1 cellular context compared by ENCODE assay signal in genomic region chr12:75511116-75512048, GRCh38.
TF ChIP-seq lines count a peak whose summit lies in the region.

Gene KRR1 (minus strand): TSS chr12:75511609. CDS start chr12:75511597, 12 bp downstream.

TF ChIP-seq in HEK293, 187 proteins besides CTCF, POLR2A, EP300 and RAD21 (continued from another document and continues in another):
- TF ChIP-seq ZNF280C (tag by site-specific recombination; IDR thresholded peaks at IDR 0.05) (no peak), FEZF1 (tag by site-specific recombination; IDR thresholded peaks at IDR 0.05) (no peak), ZNF19 (tag by site-specific recombination; IDR thresholded peaks at IDR 0.05; ENCODE audit: low read depth) (no peak), ZNF433 (tag by site-specific recombination; IDR thresholded peaks at IDR 0.05; ENCODE audit: low read depth) (no peak), ZNF404 (tag by site-specific recombination; IDR thresholded peaks at IDR 0.05) (no peak), ZNF76 (tag by site-specific recombination; IDR thresholded peaks at IDR 0.05; ENCODE audit: borderline replicate concordance, low read depth) (peak; percentile 97), ZSCAN16 (tag by site-specific recombination; IDR thresholded peaks at IDR 0.05) (no peak), ZNF274 (IDR thresholded peaks at IDR 0.05; ENCODE audit: low read length) (no peak), ZNF274 (tag by site-specific recombination; IDR thresholded peaks at IDR 0.05; ENCODE audit: borderline replicate concordance) (no peak), HIC1 (tag by site-specific recombination; IDR thresholded peaks at IDR 0.05) (no peak), PRDM1 (tag by site-specific recombination; IDR thresholded peaks at IDR 0.05) (peak; percentile 37; the same call in 1 of the 2 replicates), ZNF785 (tag by site-specific recombination; IDR thresholded peaks at IDR 0.05) (0 out of 2 replicates have a peak, but pooled peaks have one; percentile 47), ZNF473 (tag by site-specific recombination; IDR thresholded peaks at IDR 0.05) (no peak), ZNF211 (tag by site-specific recombination; IDR thresholded peaks at IDR 0.05; ENCODE audit: low read depth) (no peak), GFI1B (tag by site-specific recombination; IDR thresholded peaks at IDR 0.05) (no peak), ZNF510 (tag by site-specific recombination; IDR thresholded peaks at IDR 0.05; ENCODE audit: insufficient replicate concordance) (no peak), KLF8 (tag by site-specific recombination; IDR thresholded peaks at IDR 0.05) (peak; percentile 72; the same call in 1 of the 2 replicates), RBAK (tag by site-specific recombination; IDR thresholded peaks at IDR 0.05) (no peak), ZNF558 (tag by site-specific recombination; IDR thresholded peaks at IDR 0.05) (no peak), GLI2 (tag by site-specific recombination; IDR thresholded peaks at IDR 0.05; ENCODE audit: borderline replicate concordance, low read depth) (no peak), ZNF791 (tag by site-specific recombination; IDR thresholded peaks at IDR 0.05) (no peak), ZNF624 (tag by site-specific recombination; IDR thresholded peaks at IDR 0.05) (no peak), ZNF561 (tag by site-specific recombination; IDR thresholded peaks at IDR 0.05; ENCODE audit: borderline replicate concordance) (peak; percentile 79), ZNF174 (tag by site-specific recombination; IDR thresholded peaks at IDR 0.05) (no peak), SALL2 (tag by site-specific recombination; IDR thresholded peaks at IDR 0.05; ENCODE audit: borderline replicate concordance) (no peak), YY1 (tag by site-specific recombination; IDR thresholded peaks at IDR 0.05) (peak; percentile 96), ZNF548 (tag by site-specific recombination; IDR thresholded peaks at IDR 0.05) (no peak), ZNF792 (tag by site-specific recombination; IDR thresholded peaks at IDR 0.05) (no peak), ZNF341 (tag by site-specific recombination; IDR thresholded peaks at IDR 0.05; ENCODE audit: low read depth) (0 out of 2 replicates have a peak, but pooled peaks have one; percentile 42), MZF1 (tag by site-specific recombination; IDR thresholded peaks at IDR 0.05; ENCODE audit: borderline replicate concordance) (no peak), GLIS2 (tag by site-specific recombination; IDR thresholded peaks at IDR 0.05) (no peak), ZNF324 (tag by site-specific recombination; IDR thresholded peaks at IDR 0.05) (0 out of 2 replicates have a peak, but pooled peaks have one; percentile 59), ZNF140 (tag by site-specific recombination; IDR thresholded peaks at IDR 0.05) (no peak), ZNF138 (tag by site-specific recombination; IDR thresholded peaks at IDR 0.05; ENCODE audit: borderline replicate concordance) (no peak), ZNF707 (tag by site-specific recombination; IDR thresholded peaks at IDR 0.05) (no peak), YY2 (tag by site-specific recombination; IDR thresholded peaks at IDR 0.05) (peak; percentile 95)
- TF ChIP-seq, protein P1, sequence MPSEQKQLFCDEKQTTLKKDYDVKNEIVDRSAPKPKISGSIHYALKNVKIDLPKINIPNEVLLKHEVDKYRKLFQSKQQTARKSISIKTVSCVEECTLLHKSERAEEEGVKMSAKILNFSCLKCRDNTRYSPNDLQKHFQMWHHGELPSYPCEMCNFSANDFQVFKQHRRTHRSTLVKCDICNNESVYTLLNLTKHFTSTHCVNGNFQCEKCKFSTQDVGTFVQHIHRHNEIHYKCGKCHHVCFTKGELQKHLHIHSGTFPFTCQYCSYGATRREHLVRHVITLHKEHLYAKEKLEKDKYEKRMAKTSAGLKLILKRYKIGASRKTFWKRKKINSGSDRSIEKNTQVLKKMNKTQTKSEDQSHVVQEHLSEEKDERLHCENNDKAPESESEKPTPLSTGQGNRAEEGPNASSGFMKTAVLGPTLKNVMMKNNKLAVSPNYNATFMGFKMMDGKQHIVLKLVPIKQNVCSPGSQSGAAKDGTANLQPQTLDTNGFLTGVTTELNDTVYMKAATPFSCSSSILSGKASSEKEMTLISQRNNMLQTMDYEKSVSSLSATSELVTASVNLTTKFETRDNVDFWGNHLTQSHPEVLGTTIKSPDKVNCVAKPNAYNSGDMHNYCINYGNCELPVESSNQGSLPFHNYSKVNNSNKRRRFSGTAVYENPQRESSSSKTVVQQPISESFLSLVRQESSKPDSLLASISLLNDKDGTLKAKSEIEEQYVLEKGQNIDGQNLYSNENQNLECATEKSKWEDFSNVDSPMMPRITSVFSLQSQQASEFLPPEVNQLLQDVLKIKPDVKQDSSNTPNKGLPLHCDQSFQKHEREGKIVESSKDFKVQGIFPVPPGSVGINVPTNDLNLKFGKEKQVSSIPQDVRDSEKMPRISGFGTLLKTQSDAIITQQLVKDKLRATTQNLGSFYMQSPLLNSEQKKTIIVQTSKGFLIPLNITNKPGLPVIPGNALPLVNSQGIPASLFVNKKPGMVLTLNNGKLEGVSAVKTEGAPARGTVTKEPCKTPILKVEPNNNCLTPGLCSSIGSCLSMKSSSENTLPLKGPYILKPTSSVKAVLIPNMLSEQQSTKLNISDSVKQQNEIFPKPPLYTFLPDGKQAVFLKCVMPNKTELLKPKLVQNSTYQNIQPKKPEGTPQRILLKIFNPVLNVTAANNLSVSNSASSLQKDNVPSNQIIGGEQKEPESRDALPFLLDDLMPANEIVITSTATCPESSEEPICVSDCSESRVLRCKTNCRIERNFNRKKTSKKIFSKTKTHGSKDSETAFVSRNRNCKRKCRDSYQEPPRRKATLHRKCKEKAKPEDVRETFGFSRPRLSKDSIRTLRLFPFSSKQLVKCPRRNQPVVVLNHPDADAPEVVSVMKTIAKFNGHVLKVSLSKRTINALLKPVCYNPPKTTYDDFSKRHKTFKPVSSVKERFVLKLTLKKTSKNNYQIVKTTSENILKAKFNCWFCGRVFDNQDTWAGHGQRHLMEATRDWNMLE (tag by site-specific recombination; conservative IDR thresholded peaks at IDR 0.05; ENCODE audit: low read depth) = peak; percentile 99
- TF ChIP-seq, protein P2, sequence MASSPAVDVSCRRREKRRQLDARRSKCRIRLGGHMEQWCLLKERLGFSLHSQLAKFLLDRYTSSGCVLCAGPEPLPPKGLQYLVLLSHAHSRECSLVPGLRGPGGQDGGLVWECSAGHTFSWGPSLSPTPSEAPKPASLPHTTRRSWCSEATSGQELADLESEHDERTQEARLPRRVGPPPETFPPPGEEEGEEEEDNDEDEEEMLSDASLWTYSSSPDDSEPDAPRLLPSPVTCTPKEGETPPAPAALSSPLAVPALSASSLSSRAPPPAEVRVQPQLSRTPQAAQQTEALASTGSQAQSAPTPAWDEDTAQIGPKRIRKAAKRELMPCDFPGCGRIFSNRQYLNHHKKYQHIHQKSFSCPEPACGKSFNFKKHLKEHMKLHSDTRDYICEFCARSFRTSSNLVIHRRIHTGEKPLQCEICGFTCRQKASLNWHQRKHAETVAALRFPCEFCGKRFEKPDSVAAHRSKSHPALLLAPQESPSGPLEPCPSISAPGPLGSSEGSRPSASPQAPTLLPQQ (tag by site-specific recombination; IDR thresholded peaks at IDR 0.05) = peak; percentile 93
- TF ChIP-seq, protein P3, sequence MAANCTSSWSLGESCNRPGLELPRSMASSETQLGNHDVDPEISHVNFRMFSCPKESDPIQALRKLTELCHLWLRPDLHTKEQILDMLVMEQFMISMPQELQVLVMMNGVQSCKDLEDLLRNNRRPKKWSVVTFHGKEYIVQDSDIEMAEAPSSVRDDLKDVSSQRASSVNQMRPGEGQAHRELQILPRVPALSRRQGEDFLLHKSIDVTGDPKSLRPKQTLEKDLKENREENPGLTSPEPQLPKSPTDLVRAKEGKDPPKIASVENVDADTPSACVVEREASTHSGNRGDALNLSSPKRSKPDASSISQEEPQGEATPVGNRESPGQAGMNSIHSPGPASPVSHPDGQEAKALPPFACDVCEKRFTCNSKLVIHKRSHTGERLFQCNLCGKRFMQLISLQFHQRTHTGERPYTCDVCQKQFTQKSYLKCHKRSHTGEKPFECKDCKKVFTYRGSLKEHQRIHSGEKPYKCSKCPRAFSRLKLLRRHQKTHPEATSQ (tag by site-specific recombination; IDR thresholded peaks at IDR 0.05) = no peak
- TF ChIP-seq, protein P4, sequence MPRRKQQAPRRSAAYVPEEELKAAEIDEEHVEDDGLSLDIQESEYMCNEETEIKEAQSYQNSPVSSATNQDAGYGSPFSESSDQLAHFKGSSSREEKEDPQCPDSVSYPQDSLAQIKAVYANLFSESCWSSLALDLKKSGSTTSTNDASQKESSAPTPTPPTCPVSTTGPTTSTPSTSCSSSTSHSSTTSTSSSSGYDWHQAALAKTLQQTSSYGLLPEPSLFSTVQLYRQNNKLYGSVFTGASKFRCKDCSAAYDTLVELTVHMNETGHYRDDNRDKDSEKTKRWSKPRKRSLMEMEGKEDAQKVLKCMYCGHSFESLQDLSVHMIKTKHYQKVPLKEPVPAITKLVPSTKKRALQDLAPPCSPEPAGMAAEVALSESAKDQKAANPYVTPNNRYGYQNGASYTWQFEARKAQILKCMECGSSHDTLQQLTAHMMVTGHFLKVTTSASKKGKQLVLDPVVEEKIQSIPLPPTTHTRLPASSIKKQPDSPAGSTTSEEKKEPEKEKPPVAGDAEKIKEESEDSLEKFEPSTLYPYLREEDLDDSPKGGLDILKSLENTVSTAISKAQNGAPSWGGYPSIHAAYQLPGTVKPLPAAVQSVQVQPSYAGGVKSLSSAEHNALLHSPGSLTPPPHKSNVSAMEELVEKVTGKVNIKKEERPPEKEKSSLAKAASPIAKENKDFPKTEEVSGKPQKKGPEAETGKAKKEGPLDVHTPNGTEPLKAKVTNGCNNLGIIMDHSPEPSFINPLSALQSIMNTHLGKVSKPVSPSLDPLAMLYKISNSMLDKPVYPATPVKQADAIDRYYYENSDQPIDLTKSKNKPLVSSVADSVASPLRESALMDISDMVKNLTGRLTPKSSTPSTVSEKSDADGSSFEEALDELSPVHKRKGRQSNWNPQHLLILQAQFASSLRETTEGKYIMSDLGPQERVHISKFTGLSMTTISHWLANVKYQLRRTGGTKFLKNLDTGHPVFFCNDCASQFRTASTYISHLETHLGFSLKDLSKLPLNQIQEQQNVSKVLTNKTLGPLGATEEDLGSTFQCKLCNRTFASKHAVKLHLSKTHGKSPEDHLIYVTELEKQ (tag by site-specific recombination; IDR thresholded peaks at IDR 0.05; ENCODE audit: borderline replicate concordance) = no peak
- TF ChIP-seq, protein P5, sequence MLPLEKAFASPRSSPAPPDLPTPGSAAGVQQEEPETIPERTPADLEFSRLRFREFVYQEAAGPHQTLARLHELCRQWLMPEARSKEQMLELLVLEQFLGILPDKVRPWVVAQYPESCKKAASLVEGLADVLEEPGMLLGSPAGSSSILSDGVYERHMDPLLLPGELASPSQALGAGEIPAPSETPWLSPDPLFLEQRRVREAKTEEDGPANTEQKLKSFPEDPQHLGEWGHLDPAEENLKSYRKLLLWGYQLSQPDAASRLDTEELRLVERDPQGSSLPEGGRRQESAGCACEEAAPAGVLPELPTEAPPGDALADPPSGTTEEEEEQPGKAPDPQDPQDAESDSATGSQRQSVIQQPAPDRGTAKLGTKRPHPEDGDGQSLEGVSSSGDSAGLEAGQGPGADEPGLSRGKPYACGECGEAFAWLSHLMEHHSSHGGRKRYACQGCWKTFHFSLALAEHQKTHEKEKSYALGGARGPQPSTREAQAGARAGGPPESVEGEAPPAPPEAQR (tag by site-specific recombination; IDR thresholded peaks at IDR 0.05) = 0 out of 2 replicates have a peak, but pooled peaks have one; percentile 29
- TF ChIP-seq, protein P6, sequence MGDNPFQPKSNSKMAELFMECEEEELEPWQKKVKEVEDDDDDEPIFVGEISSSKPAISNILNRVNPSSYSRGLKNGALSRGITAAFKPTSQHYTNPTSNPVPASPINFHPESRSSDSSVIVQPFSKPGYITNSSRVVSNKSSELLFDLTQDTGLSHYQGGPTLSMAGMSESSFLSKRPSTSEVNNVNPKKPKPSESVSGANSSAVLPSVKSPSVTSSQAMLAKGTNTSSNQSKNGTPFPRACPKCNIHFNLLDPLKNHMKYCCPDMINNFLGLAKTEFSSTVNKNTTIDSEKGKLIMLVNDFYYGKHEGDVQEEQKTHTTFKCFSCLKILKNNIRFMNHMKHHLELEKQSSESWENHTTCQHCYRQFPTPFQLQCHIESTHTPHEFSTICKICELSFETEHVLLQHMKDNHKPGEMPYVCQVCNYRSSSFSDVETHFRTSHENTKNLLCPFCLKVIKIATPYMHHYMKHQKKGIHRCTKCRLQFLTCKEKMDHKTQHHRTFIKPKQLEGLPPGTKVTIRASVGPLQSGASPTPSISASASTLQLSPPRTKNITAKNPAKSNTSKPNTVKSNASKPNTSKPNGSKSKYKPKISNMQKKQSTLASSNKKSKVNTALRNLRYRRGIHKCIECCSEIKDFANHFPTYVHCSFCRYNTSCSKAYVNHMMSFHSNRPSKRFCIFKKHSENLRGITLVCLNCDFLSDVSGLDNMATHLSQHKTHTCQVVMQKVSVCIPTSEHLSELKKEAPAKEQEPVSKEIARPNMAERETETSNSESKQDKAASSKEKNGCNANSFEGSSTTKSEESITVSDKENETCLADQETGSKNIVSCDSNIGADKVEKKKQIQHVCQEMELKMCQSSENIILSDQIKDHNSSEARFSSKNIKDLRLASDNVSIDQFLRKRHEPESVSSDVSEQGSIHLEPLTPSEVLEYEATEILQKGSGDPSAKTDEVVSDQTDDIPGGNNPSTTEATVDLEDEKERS (tag by site-specific recombination; IDR thresholded peaks at IDR 0.05) = no peak
